Comparison of ENCODE assay signal across 8 cellular contexts in the genomic region with DNA sequence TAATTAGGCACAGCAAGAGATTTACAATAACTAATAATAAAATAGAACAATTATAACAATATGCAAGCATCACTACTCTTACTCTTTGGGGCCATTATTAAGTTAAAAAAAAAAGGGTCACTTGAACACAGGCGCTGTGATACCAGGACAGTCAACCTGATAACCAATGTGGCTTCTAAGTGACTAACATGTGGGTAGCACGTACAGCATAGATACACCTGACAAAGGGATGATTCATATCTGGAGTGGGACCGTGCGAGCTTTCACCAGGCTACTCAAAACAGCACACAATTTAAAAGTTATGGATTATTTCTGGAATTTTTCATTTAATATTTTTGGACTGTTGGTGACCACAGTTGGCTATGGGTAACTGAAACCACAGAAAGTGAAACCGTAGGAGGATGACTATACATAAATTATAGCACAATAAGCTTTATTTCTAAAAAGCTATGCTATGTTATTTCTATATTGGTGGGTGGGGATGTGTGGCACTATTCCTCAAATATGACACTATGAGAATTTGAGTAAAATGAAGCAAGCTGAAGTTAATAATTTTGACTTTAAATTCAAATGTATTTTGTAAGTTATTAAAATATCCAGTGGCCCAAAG.
DNase-seq lines count a peak whose midpoint lies in the region; ATAC-seq, FAIRE-seq and TF ChIP-seq lines count a peak whose summit lies in the region.

No MANE protein-coding gene starts in this region.

- 84% methylated on average over 5 of the region's 5 CpGs for WGBS in mammary epithelial cell (ENCODE audit: low coverage, missing lambda C conversion rate)

- peak; percentile 16 for DNase-seq in mammary epithelial cell
- DNase-seq in breast epithelium (ENCODE audit: low spot score in 2 of 2), result no peak
- peak; percentile 32 for DNase-seq in activated CD4-positive, CD25-positive, alpha-beta regulatory T cell treated with anti-CD3 and anti-CD28 coated beads, Interleukin-2, amount 50 U/mL, for 72 hours
- DNase-seq in stimulated activated naive CD8-positive, alpha-beta T cell treated with anti-CD3 and anti-CD28 coated beads, Interleukin-15, amount 100 ng/mL, for 72 hours, result peak; percentile 45 to 73
- no peak for DNase-seq in NCI-H446 treated with DMSO at 0.1 percent for 48 hours (lab: John Stamatoyannopoulos, UW)
- DNase-seq in PC-9, result no peak
- DNase-seq in kidney, result no peak

- no peaks in the 10 kb centered on the region for H3K9me3 Mint-ChIP-seq in stimulated activated naive CD8-positive, alpha-beta T cell treated with anti-CD3 and anti-CD28 coated beads, Interleukin-15, amount 100 ng/mL, for 72 hours

- H3K4me3 ChIP-seq in mammary epithelial cell (replicated peaks in 1 of 3; ENCODE audit: insufficient read depth in 1 of 3, low read depth in 2 of 3, low read length in 3 of 3) (no peak overlapping the region), breast epithelium (no peak overlapping the region), PC-9 (no peak overlapping the region), kidney (ENCODE audit: low read length in 2 of 2) (no peak overlapping the region)

- dilution Hi-C loops in mammary epithelial cell (cut with HindIII; ENCODE audit: low sequenced_read_pairs), result no loop called here

- in situ Hi-C loops in mammary epithelial cell (cut with MboI; ENCODE audit: low sequenced_read_pairs in 2 of 2), result loop anchor here in 1 of 2 donors (25.0 kb wide), 1 partner anchor 265 kb away; no protein-coding TSS in a partner anchor

- no peaks in the 10 kb centered on the region for H4K20me1 ChIP-seq in mammary epithelial cell (ENCODE audit: insufficient read depth, low read length)
- no peaks in the 10 kb centered on the region for H4K20me1 ChIP-seq in PC-9 (ENCODE audit: insufficient read depth)

- no peak overlapping the region for H2AFZ ChIP-seq in mammary epithelial cell (ENCODE audit: low read depth, low read length)
- H2AFZ ChIP-seq in PC-9, result no peak overlapping the region

- H3K27me3 ChIP-seq in mammary epithelial cell (ENCODE audit: insufficient read depth, low read length) (no peaks in the 10 kb centered on the region), breast epithelium (no peaks in the 10 kb centered on the region), PC-9 (ENCODE audit: insufficient read depth, low read depth) (no peaks in the 10 kb centered on the region)

- H3K79me2 ChIP-seq in mammary epithelial cell (ENCODE audit: insufficient read depth, low read length), result no peaks in the 10 kb centered on the region
- H3K79me2 ChIP-seq in PC-9 (ENCODE audit: low read depth), result no peaks in the 10 kb centered on the region

- peaks cover 16% of the 10 kb centered on the region for H3K4me1 Mint-ChIP-seq in stimulated activated naive CD8-positive, alpha-beta T cell treated with anti-CD3 and anti-CD28 coated beads, Interleukin-15, amount 100 ng/mL, for 72 hours

- no peaks in the 10 kb centered on the region for H3K36me3 ChIP-seq in mammary epithelial cell (ENCODE audit: insufficient read depth, low read length)
- no peaks in the 10 kb centered on the region for H3K36me3 ChIP-seq in breast epithelium
- no peaks in the 10 kb centered on the region for H3K36me3 ChIP-seq in PC-9 (ENCODE audit: low read depth)
- H3K36me3 ChIP-seq in kidney (ENCODE audit: control insufficient read depth in 1 of 2, insufficient read depth in 2 of 2, low read length in 2 of 2), result peaks cover 6 to 16% of the 10 kb centered on the region in 2 donors

- H3K9me3 ChIP-seq in mammary epithelial cell (replicated peaks; ENCODE audit: insufficient read depth, low read length) (no peaks in the 10 kb centered on the region), breast epithelium (no peaks in the 10 kb centered on the region), PC-9 (ENCODE audit: insufficient read depth, low read depth) (no peaks in the 10 kb centered on the region), kidney (ENCODE audit: control insufficient read depth in 1 of 2, low read length in 2 of 2) (no peaks in the 10 kb centered on the region)

- no peak for TF ChIP-seq POLR2A in breast epithelium (IDR thresholded peaks at IDR 0.05)

- peak; percentile 98 for ATAC-seq in HG02970 (IDR thresholded peaks at IDR 0.05; ENCODE audit: low FRiP score, unreplicated experiment)
- peak; percentile 100 for ATAC-seq in stimulated activated naive CD8-positive, alpha-beta T cell treated with anti-CD3 and anti-CD28 coated beads, Interleukin-15, amount 100 ng/mL, for 72 hours

- no peak for FAIRE-seq in kidney (lab: Jason Lieb, UNC)

- H3K9ac ChIP-seq in mammary epithelial cell (ENCODE audit: insufficient read depth, low read length), result no peak overlapping the region
- no peak overlapping the region for H3K9ac ChIP-seq in kidney (ENCODE audit: low read length in 2 of 2)

- H3K27ac Mint-ChIP-seq in stimulated activated naive CD8-positive, alpha-beta T cell treated with anti-CD3 and anti-CD28 coated beads, Interleukin-15, amount 100 ng/mL, for 72 hours, result peak overlapping the region in 1 of 2 donors; percentile 40

- no peaks in the 10 kb centered on the region for H3K9me2 ChIP-seq in PC-9 (ENCODE audit: insufficient read depth)

- no peak overlapping the region for H3K4me2 ChIP-seq in mammary epithelial cell (ENCODE audit: insufficient read depth, low read depth, low read length)
- H3K4me2 ChIP-seq in PC-9, result no peak overlapping the region

- no peaks in the 10 kb centered on the region for H3F3A ChIP-seq in PC-9 (ENCODE audit: insufficient read depth, low read depth)

- CTCF ChIA-PET in mammary epithelial cell (lab: Charles Lee; ENCODE audit: low non-redundant PET), result no interaction called here
- CTCF ChIA-PET in PC-9 (lab: Charles Lee), result no interaction called here

- H3K4me3 Mint-ChIP-seq in stimulated activated naive CD8-positive, alpha-beta T cell treated with anti-CD3 and anti-CD28 coated beads, Interleukin-15, amount 100 ng/mL, for 72 hours, result peak overlapping the region in 1 of 2 donors; percentile 54

- H3K4me1 ChIP-seq in mammary epithelial cell (ENCODE audit: insufficient read depth, low read length) (no peaks in the 10 kb centered on the region), breast epithelium (no peaks in the 10 kb centered on the region), PC-9 (replicated peaks; ENCODE audit: insufficient read depth) (no peaks in the 10 kb centered on the region), kidney (ENCODE audit: control insufficient read depth in 1 of 2, insufficient read depth in 1 of 2, low read depth in 1 of 2, low read length in 2 of 2) (no peaks in the 10 kb centered on the region)

- H3K27ac ChIP-seq in mammary epithelial cell (ENCODE audit: insufficient read depth, low read depth, low read length) (no peak overlapping the region), breast epithelium (no peak overlapping the region), PC-9 (no peak overlapping the region), kidney (ENCODE audit: low read depth in 2 of 2, low read length in 2 of 2) (no peak overlapping the region)

- TF ChIP-seq CTCF in mammary epithelial cell (conservative IDR thresholded peaks at IDR 0.05 in 1 of 2, IDR thresholded peaks at IDR 0.05 in 1 of 2; ENCODE audit: extremely low read depth in 1 of 2, insufficient read depth in 1 of 2, low read depth in 1 of 2, low read length in 2 of 2), result no peak
- no peak for TF ChIP-seq CTCF in breast epithelium (IDR thresholded peaks at IDR 0.05)
- no peak for TF ChIP-seq CTCF in PC-9 (conservative IDR thresholded peaks at IDR 0.05)
- no peak for TF ChIP-seq CTCF in kidney (IDR thresholded peaks at IDR 0.05; ENCODE audit: borderline replicate concordance, extremely low read depth, insufficient read depth)

- POLR2A ChIA-PET in PC-9 (lab: Charles Lee; ENCODE audit: unreplicated experiment), result no interaction called here

- intact Hi-C loops in mammary epithelial cell (cut with micrococcal nuclease) (no loop called here), breast epithelium (cut with DNase I; ENCODE audit: low total_unique reads) (no loop called here), PC-9 (cut with micrococcal nuclease; ENCODE audit: unreplicated experiment) (loop anchor here (10.0 kb wide), 1 partner anchor 258 kb away; no protein-coding TSS in a partner anchor), kidney (cut with DNase I) (no loop called here)

- no peaks in the 10 kb centered on the region for H3K27me3 Mint-ChIP-seq in stimulated activated naive CD8-positive, alpha-beta T cell treated with anti-CD3 and anti-CD28 coated beads, Interleukin-15, amount 100 ng/mL, for 72 hours

- BruUV-seq in mammary epithelial cell (replicated peaks; lab: Mats Ljungman, UMichigan) (no TSS peak), PC-9 (replicated peaks; lab: Mats Ljungman, UMichigan) (no TSS peak)

Comparison
In these comparisons a context has a peak if more than half of its experiments do, and no peak if none do; other contexts are left out.
1. DNase-seq: peak in mammary epithelial cell (single experiment), activated CD4-positive, CD25-positive, alpha-beta regulatory T cell treated with anti-CD3 and anti-CD28 coated beads, Interleukin-2, amount 50 U/mL, for 72 hours (single experiment) and stimulated activated naive CD8-positive, alpha-beta T cell treated with anti-CD3 and anti-CD28 coated beads, Interleukin-15, amount 100 ng/mL, for 72 hours (2 of 2); none in breast epithelium (0 of 2), NCI-H446 treated with DMSO at 0.1 percent for 48 hours (single experiment), PC-9 (0 of 2) and kidney (single experiment).